In the genomic region with DNA sequence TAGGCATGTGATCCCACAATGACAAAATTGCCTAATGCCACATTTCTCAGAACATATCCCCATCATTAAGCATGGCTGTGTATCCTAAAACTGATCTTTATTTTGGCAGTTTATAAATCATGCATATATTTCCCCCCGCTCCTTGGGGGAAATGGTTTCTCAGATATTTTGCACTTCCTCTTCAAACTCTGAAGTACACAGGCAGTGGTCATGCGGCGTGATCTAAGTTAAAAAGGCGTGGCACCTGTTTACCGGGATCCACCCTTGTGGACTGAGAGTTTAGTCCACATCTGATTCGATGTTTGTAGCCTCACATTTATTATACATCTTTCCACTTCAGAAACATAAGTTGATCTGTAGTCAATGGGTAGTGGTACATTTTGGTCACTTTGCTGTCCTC, we compare ENCODE assay signal across 17 cellular contexts. TPM values are rescaled to one million over a fixed set of nuclear protein-coding genes. Genes with fewer than 3 reads are reported as not detected.
DNase-seq lines count a peak whose midpoint lies in the region; ATAC-seq and TF ChIP-seq lines count a peak whose summit lies in the region.
"Had no signal": no experiment of that assay in that cellular context is flagged by ENCODE, and none has a peak within 500 bp of the region (broad histone marks: within the 10 kb centered on the region; RNA-seq: fewer than 3 reads in every experiment).

No MANE protein-coding gene starts in this region.

- in situ Hi-C loops in transverse colon (cut with MboI; ENCODE audit: low pct_ligation_motif_present in 1 of 4, low pct_unique_long_range_greater_than_20kb in 1 of 4, low sequenced_read_pairs in 3 of 4) = loop anchor here in 3 of 4 donors (10.0 kb wide), 2 partner anchors 214 to 224 kb away; no protein-coding TSS in a partner anchor

- no peaks in the 10 kb centered on the region for H3K9me3 ChIP-seq in Peyer's patch
- H3K9me3 ChIP-seq in transverse colon = no peaks in the 10 kb centered on the region
- H3K9me3 ChIP-seq: thoracic aorta had no signal

- H3K4me1 ChIP-seq in Peyer's patch = peaks cover 0 to 19% (median 8%) of the 10 kb centered on the region in 4 donors
- H3K4me1 ChIP-seq in transverse colon = peaks cover 6 to 46% (median 22%) of the 10 kb centered on the region in 4 donors

- WGBS in transverse colon (ENCODE audit: low coverage in 1 of 2), 2 donors = 31 to 40% methylated on average over 1 to 6 of the region's 6 CpGs
- WGBS in lower leg skin, 2 donors = 77 to 80% methylated on average over 6 of the region's 6 CpGs

- ATAC-seq in activated CD8-positive, alpha-beta memory T cell treated with anti-CD3 and anti-CD28 coated beads, Interleukin-2, amount 10 ng/mL, durations not matched to agents 7 days and 5 days = peak; percentile 38
- ATAC-seq in esophagus mucosa (peak; percentile 25), GM18868 (IDR thresholded peaks at IDR 0.05; ENCODE audit: unreplicated experiment) (no peak)
- ATAC-seq: left cardiac atrium, SK-N-SH treated with all-trans-retinoic acid at 6 μM for 48 hours had no signal

- H3K27me3 Mint-ChIP-seq in activated CD8-positive, alpha-beta memory T cell treated with anti-CD3 and anti-CD28 coated beads, Interleukin-2, amount 10 ng/mL, durations not matched to agents 7 days and 5 days = no peaks in the 10 kb centered on the region

- intact Hi-C loops in transverse colon (cut with DNase I; ENCODE audit: low total_unique reads) (loop anchor here (5.0 kb wide), 2 partner anchors 201 to 221 kb away; no protein-coding TSS in a partner anchor), lower leg skin (cut with DNase I; ENCODE audit: low total_unique reads) (no loop called here)

- peaks cover 60% of the 10 kb centered on the region for H3K4me1 Mint-ChIP-seq in activated CD8-positive, alpha-beta memory T cell treated with anti-CD3 and anti-CD28 coated beads, Interleukin-2, amount 10 ng/mL, durations not matched to agents 7 days and 5 days

- peak; percentile 61 for DNase-seq in activated CD8-positive, alpha-beta memory T cell treated with anti-CD3 and anti-CD28 coated beads, Interleukin-2, amount 10 ng/mL, durations not matched to agents 7 days and 5 days
- DNase-seq in activated CD8-positive, alpha-beta memory T cell treated with anti-CD3 and anti-CD28 coated beads for 24 hours = no peak
- DNase-seq in Peyer's patch (peak in 2 of 3 donors; percentile 68 to 78), transverse colon (peak; percentile 37), OCI-M2 (lab: John Stamatoyannopoulos, UW; ENCODE audit: unreplicated experiment) (no peak), lower leg skin (ENCODE audit: low spot score in 2 of 2) (no peak)
- DNase-seq: activated CD4-positive, alpha-beta T cell treated with anti-CD3 and anti-CD28 coated beads for 4 hours; activated gamma-delta T cell; DMS153; head of caudate nucleus; left cardiac atrium; NCI-H2029 treated with DMSO at 0.1 percent for 48 hours had no signal

- TF ChIP-seq CTCF in Peyer's patch (IDR thresholded peaks at IDR 0.05) = no peak
- no peak for TF ChIP-seq CTCF in transverse colon (IDR thresholded peaks at IDR 0.05)
- TF ChIP-seq CTCF in lower leg skin (IDR thresholded peaks at IDR 0.05) = no peak

- peak overlapping the region; percentile 66 for H3K27ac Mint-ChIP-seq in activated CD8-positive, alpha-beta memory T cell treated with anti-CD3 and anti-CD28 coated beads, Interleukin-2, amount 10 ng/mL, durations not matched to agents 7 days and 5 days

- no peaks in the 10 kb centered on the region for H3K9me3 Mint-ChIP-seq in activated CD8-positive, alpha-beta memory T cell treated with anti-CD3 and anti-CD28 coated beads, Interleukin-2, amount 10 ng/mL, durations not matched to agents 7 days and 5 days (ENCODE audit: low read depth)
- H3K9me3 Mint-ChIP-seq: neural crest cell had no signal

- no peak overlapping the region for H3K4me3 ChIP-seq in Peyer's patch
- H3K4me3 ChIP-seq in transverse colon = no peak overlapping the region
- no peak overlapping the region for H3K4me3 ChIP-seq in lower leg skin (ENCODE audit: low read depth, poor library complexity, severe bottlenecking)
- H3K4me3 ChIP-seq: thoracic aorta had no signal

- H3K4me3 Mint-ChIP-seq in activated CD8-positive, alpha-beta memory T cell treated with anti-CD3 and anti-CD28 coated beads, Interleukin-2, amount 10 ng/mL, durations not matched to agents 7 days and 5 days = peak overlapping the region; percentile 29
- H3K4me3 Mint-ChIP-seq: neural crest cell had no signal

- TF ChIP-seq EP300 in transverse colon (IDR thresholded peaks at IDR 0.05; ENCODE audit: low read depth) = no peak

- TF ChIP-seq POLR2A in Peyer's patch (IDR thresholded peaks at IDR 0.05) (no peak), transverse colon (IDR thresholded peaks at IDR 0.05) (no peak), lower leg skin (IDR thresholded peaks at IDR 0.05) (no peak)

- peaks cover 16% of the 10 kb centered on the region for H3K36me3 Mint-ChIP-seq in activated CD8-positive, alpha-beta memory T cell treated with anti-CD3 and anti-CD28 coated beads, Interleukin-2, amount 10 ng/mL, durations not matched to agents 7 days and 5 days

- peak overlapping the region in 2 of 4 donors; percentile 12 to 44 for H3K27ac ChIP-seq in Peyer's patch
- H3K27ac ChIP-seq in transverse colon = peak overlapping the region in 2 of 4 donors; percentile 54 to 55
- H3K27ac ChIP-seq: thoracic aorta had no signal

- H3K27me3 ChIP-seq in Peyer's patch (no peaks in the 10 kb centered on the region), transverse colon (no peaks in the 10 kb centered on the region)

- CTCF ChIA-PET in activated CD8-positive, alpha-beta memory T cell treated with anti-CD3 and anti-CD28 coated beads, Interleukin-2, amount 10 ng/mL, durations not matched to agents 7 days and 5 days (lab: Charles Lee) = interaction anchor here (0.7 to 10.7 kb wide), 5 partner anchors 9 to 218 kb away, joined by 3 to 294 read pairs (median 7); no protein-coding TSS in a partner anchor

- no peaks in the 10 kb centered on the region for H3K36me3 ChIP-seq in Peyer's patch
- no peaks in the 10 kb centered on the region for H3K36me3 ChIP-seq in transverse colon
- H3K36me3 ChIP-seq: thoracic aorta had no signal

RNA-seq across cellular contexts. Expression of a gene that starts 51.4 kb away (rescaled TPM):
- 100 to 1,000 TPM in 1 of 2 experiments, 10 to 100 TPM in 1; 90.9 to 117 TPM for total RNA-seq in activated CD8-positive, alpha-beta memory T cell treated with anti-CD3 and anti-CD28 coated beads, Interleukin-2, amount 10 ng/mL, durations not matched to agents 7 days and 5 days
- total RNA-seq in Peyer's patch = 10 to 100 TPM; 48.0 to 85.5 (median 59.9) TPM
- total RNA-seq in esophagus mucosa = 63.0 TPM
- total RNA-seq in transverse colon = 10 to 100 TPM; 23.6 to 56.8 (median 45.4) TPM
- 10 to 100 TPM; 54.3 to 69.0 (median 60.7) TPM for total RNA-seq in lower leg skin

Comparison
In these comparisons a context has a peak if more than half of its experiments do, and no peak if none do; other contexts are left out.
1. DNase-seq: peak in activated CD8-positive, alpha-beta memory T cell treated with anti-CD3 and anti-CD28 coated beads, Interleukin-2, amount 10 ng/mL, durations not matched to agents 7 days and 5 days (single experiment), Peyer's patch (2 of 3) and transverse colon (single experiment); none in activated CD8-positive, alpha-beta memory T cell treated with anti-CD3 and anti-CD28 coated beads for 24 hours (single experiment), OCI-M2 (single experiment) and lower leg skin (0 of 2).